In genomic region chr12:114447799-114448617, GRCh38 we compare ENCODE assay signal across 29 cellular contexts. TPM values are rescaled to one million over a fixed set of nuclear protein-coding genes. Genes with fewer than 3 reads are reported as not detected.
DNase-seq lines count a peak whose midpoint lies in the region; ATAC-seq, FAIRE-seq and TF ChIP-seq lines count a peak whose summit lies in the region.
"Had no signal": no experiment of that assay in that cellular context is flagged by ENCODE, and none has a peak within 500 bp of the region (broad histone marks: within the 10 kb centered on the region; RNA-seq: fewer than 3 reads in every experiment).

No MANE protein-coding gene starts in this region.

- in situ Hi-C loops in K562 (cut with MboI) = no loop called here

- peaks cover 2% of the 10 kb centered on the region for H3K4me1 ChIP-seq in right cardiac atrium (ENCODE audit: control insufficient read depth, insufficient read depth, low read length)
- peaks cover 0 to 29% (median 2%) of the 10 kb centered on the region in 12 donors for H3K4me1 ChIP-seq in heart left ventricle
- H3K4me1 ChIP-seq in K562 (replicated peaks in 1 of 2; ENCODE audit: control insufficient read depth in 2 of 2, insufficient read depth in 2 of 2, low read length in 2 of 2) = peaks cover 0 to 16% of the 10 kb centered on the region in 2 experiments; a peak in 2 of 5 replicates
- H3K4me1 ChIP-seq in iPS-20b (ENCODE audit: insufficient read depth, low read length) = peaks cover 11% of the 10 kb centered on the region; the same call in 1 of the 2 replicates
- no peaks in the 10 kb centered on the region for H3K4me1 ChIP-seq in PC-9 (replicated peaks; ENCODE audit: insufficient read depth)
- H3K4me1 ChIP-seq: A549, Caco-2 had no signal

- H3K27ac ChIP-seq in right cardiac atrium (ENCODE audit: low read length) (peak overlapping the region; percentile 93), heart left ventricle (peak overlapping the region in 3 of 12 donors; percentile 48 to 81 (median 60)), K562 (ENCODE audit: extremely low read depth, low read depth, low read length) (no peak overlapping the region), iPS-20b (ENCODE audit: low read length) (no peak overlapping the region), PC-9 (no peak overlapping the region)
- H3K27ac ChIP-seq: A549, RWPE1, SK-N-MC had no signal

- H3K4me2 ChIP-seq in K562 (ENCODE audit: insufficient read depth, low read length) (no peak overlapping the region), PC-9 (no peak overlapping the region)
- H3K4me2 ChIP-seq: A549 had no signal

- H4K20me1 ChIP-seq in K562 (replicated peaks; ENCODE audit: control insufficient read depth, insufficient read depth, low read length) = no peaks in the 10 kb centered on the region; the same call in 1 of the 2 replicates
- no peaks in the 10 kb centered on the region for H4K20me1 ChIP-seq in PC-9 (ENCODE audit: insufficient read depth)

- H3F3A ChIP-seq in PC-9 (ENCODE audit: insufficient read depth, low read depth) = no peaks in the 10 kb centered on the region

- BruUV-seq in K562 (replicated peaks; lab: Mats Ljungman, UMichigan) (no TSS peak), PC-9 (replicated peaks; lab: Mats Ljungman, UMichigan) (no TSS peak)

- H3K9me2 ChIP-seq in PC-9 (ENCODE audit: insufficient read depth) = no peaks in the 10 kb centered on the region

- no peak for FAIRE-seq in K562 (lab: Jason Lieb, UNC)
- FAIRE-seq: A549, GM12878, HTR-8/SVneo had no signal

- H3K36me3 ChIP-seq in heart left ventricle (no peaks in the 10 kb centered on the region), K562 (ENCODE audit: control insufficient read depth, insufficient read depth, low read length) (no peaks in the 10 kb centered on the region), iPS-20b (ENCODE audit: insufficient read depth, low read depth, low read length) (no peaks in the 10 kb centered on the region), PC-9 (ENCODE audit: low read depth) (no peaks in the 10 kb centered on the region)

- H3K9ac ChIP-seq in K562 (ENCODE audit: insufficient read depth in 1 of 2, low read depth in 2 of 2, low read length in 2 of 2) (no peak overlapping the region), iPS-20b (ENCODE audit: low read depth, low read length) (no peak overlapping the region)

- peaks cover 3% of the 10 kb centered on the region for H3K9me1 ChIP-seq in K562 (ENCODE audit: control insufficient read depth, insufficient read depth, low read length)

- no peak for TF ChIP-seq RAD21 in K562 (CRISPR knock-in tag; conservative IDR thresholded peaks at IDR 0.05 in 1 of 2, IDR thresholded peaks at IDR 0.05 in 1 of 2)

- CTCF ChIA-PET in K562 (lab: Yijun Ruan, JAX; ENCODE audit: low intra/inter-chr PET ratio) (no interaction called here), PC-9 (lab: Charles Lee) (no interaction called here)

- POLR2A ChIA-PET in K562 (lab: Yijun Ruan, JAX) = no interaction called here
- POLR2A ChIA-PET in PC-9 (lab: Charles Lee; ENCODE audit: unreplicated experiment) = no interaction called here

- TF ChIP-seq POLR2A in heart left ventricle (IDR thresholded peaks at IDR 0.05) = no peak
- TF ChIP-seq POLR2A in K562 (conservative IDR thresholded peaks at IDR 0.05) = no peak

- DNase-seq in right cardiac atrium (peak in 1 of 3 donors; percentile 55), heart left ventricle (no peak), K562 (ENCODE audit: extremely low read depth in 1 of 4, low spot score in 3 of 4) (no peak), PC-9 (no peak), NCI-H2227 treated with DMSO at 0.1 percent for 48 hours (lab: John Stamatoyannopoulos, UW) (no peak)
- DNase-seq: AML-193; C1 segment of cervical spinal cord; Caco-2; CD8-positive, alpha-beta T cell; EL; GDM1; NCI-H1048; NCI-H1417 treated with DMSO at 0.1 percent for 48 hours; NCI-H1694 treated with DMSO at 0.1 percent for 48 hours; NCI-H2081; NCI-H226; NCI-H510A; NCI-H69; SIG-M5 had no signal

- intact Hi-C loops in right cardiac atrium (cut with DNase I) (loop anchor here in 1 of 4 donors (5.0 kb wide), 1 partner anchor 46 kb away; no protein-coding TSS in a partner anchor), heart left ventricle (cut with DNase I) (loop anchor here in 3 of 10 donors (5.0 to 10.0 kb wide), 3 partner anchors 36 to 193 kb away; partner anchors contain the start of gene TBX5 (in 1 of the 3)), K562 (cut with micrococcal nuclease) (no loop called here), PC-9 (cut with micrococcal nuclease; ENCODE audit: unreplicated experiment) (no loop called here)

- H3K9me3 ChIP-seq in right cardiac atrium (ENCODE audit: control insufficient read depth, low read length) = no peaks in the 10 kb centered on the region
- no peaks in the 10 kb centered on the region for H3K9me3 ChIP-seq in heart left ventricle
- H3K9me3 ChIP-seq in K562 (replicated peaks; ENCODE audit: control insufficient read depth, insufficient read depth, low read depth, low read length) = no peaks in the 10 kb centered on the region
- peaks cover 3% of the 10 kb centered on the region; the same call in 1 of the 2 replicates for H3K9me3 ChIP-seq in iPS-20b (ENCODE audit: insufficient read depth, low read depth, low read length)
- H3K9me3 ChIP-seq in PC-9 (ENCODE audit: insufficient read depth, low read depth) = no peaks in the 10 kb centered on the region
- H3K9me3 ChIP-seq: A549, Caco-2 had no signal

- no peaks in the 10 kb centered on the region for H3K27me3 ChIP-seq in right cardiac atrium (ENCODE audit: control insufficient read depth, insufficient read depth)
- peaks cover 9 to 77% (median 45%) of the 10 kb centered on the region in 9 donors for H3K27me3 ChIP-seq in heart left ventricle
- peaks cover 22 to 56% of the 10 kb centered on the region in 2 experiments; a peak in 4 of 5 replicates for H3K27me3 ChIP-seq in K562 (ENCODE audit: control insufficient read depth in 2 of 2, insufficient read depth in 2 of 2, low read length in 2 of 2)
- peaks cover 100% of the 10 kb centered on the region for H3K27me3 ChIP-seq in iPS-20b (ENCODE audit: insufficient read depth, low read length)
- peaks cover 74% of the 10 kb centered on the region for H3K27me3 ChIP-seq in PC-9 (ENCODE audit: insufficient read depth, low read depth)

- H2AFZ ChIP-seq in K562 (ENCODE audit: low read depth, low read length) = no peak overlapping the region
- H2AFZ ChIP-seq in PC-9 = no peak overlapping the region

- TF ChIP-seq CTCF in heart left ventricle (IDR thresholded peaks at IDR 0.05) (no peak), K562 (IDR thresholded peaks at IDR 0.05 in 2 of 3, conservative IDR thresholded peaks at IDR 0.05 in 1 of 3; ENCODE audit: insufficient read depth in 2 of 3, low read depth in 1 of 3, low read length in 3 of 3) (no peak), PC-9 (conservative IDR thresholded peaks at IDR 0.05) (no peak)

- WGBS in right cardiac atrium = 19% methylated on average over 36 of the region's 36 CpGs
- 12 to 16% (median 13%) methylated on average over 25 to 36 of the region's 36 CpGs for WGBS in heart left ventricle, 4 donors
- 4% methylated on average over 35 of the region's 36 CpGs for WGBS in K562 (ENCODE audit: insufficient coverage, low coverage, missing lambda C conversion rate)

- ATAC-seq in right cardiac atrium (no peak), heart left ventricle (no peak), K562 (no peak), GM21576 (IDR thresholded peaks at IDR 0.05; ENCODE audit: unreplicated experiment) (no peak)
- ATAC-seq: CD8-positive, alpha-beta T cell; GM12878; Panc1 had no signal

- TF ChIP-seq EP300 in K562 (IDR thresholded peaks at IDR 0.05; ENCODE audit: low read length) = no peak

- H3K79me2 ChIP-seq in K562 (ENCODE audit: control insufficient read depth, insufficient read depth, low read length) (no peaks in the 10 kb centered on the region), PC-9 (ENCODE audit: low read depth) (no peaks in the 10 kb centered on the region)

- H3K4me3 ChIP-seq in right cardiac atrium (ENCODE audit: low read length) = peak overlapping the region; percentile 27
- H3K4me3 ChIP-seq in heart left ventricle = peak overlapping the region in 3 of 12 donors; percentile 9 to 38 (median 31)
- H3K4me3 ChIP-seq in K562 = no peak overlapping the region
- peak overlapping the region; percentile 41; the same call in 1 of the 2 replicates for H3K4me3 ChIP-seq in iPS-20b (ENCODE audit: low read length)
- no peak overlapping the region for H3K4me3 ChIP-seq in PC-9
- H3K4me3 ChIP-seq: A549, GM12878, SK-N-MC had no signal

RNA-seq across cellular contexts. Expression of gene TBX5, which starts 42.1 kb away (rescaled TPM):
- 100 to 1,000 TPM; 181 to 275 (median 191) TPM for total RNA-seq in right cardiac atrium
- polyA plus RNA-seq in right cardiac atrium = 97.3 TPM
- total RNA-seq in heart left ventricle = 10 to 100 TPM; 33.6 to 74.5 (median 44.9) TPM
- polyA plus RNA-seq in heart left ventricle = 10 to 100 TPM in 1 of 2 donors, 1 to 10 TPM in 1; 8.1 to 21.3 TPM
- not detected in 2 replicates for total RNA-seq in K562 (2011; cell fraction: chromatin; rRNA removed; ENCODE audit: low replicate concordance)
- not detected in 2 replicates for total RNA-seq in K562 (2011; cell fraction: nucleolus; rRNA removed)
- not detected in 2 replicates for total RNA-seq in K562 (2011; cell fraction: nucleoplasm; rRNA removed)
- total RNA-seq in K562 (2014; rRNA removed) = not detected in 2 replicates
- not detected in 2 replicates for total RNA-seq in K562 (2014; rRNA removed; fragmentation: Illumina TruSeq; extraction: Trizol)
- total RNA-seq in K562 (2015; rRNA removed; fragmentation: Illumina TruSeq; extraction: Trizol) = not detected in 2 replicates
- not detected in 2 replicates for total RNA-seq in K562 (2021)
- polyA plus RNA-seq in K562 (2011; rRNA removed) = not detected in 2 replicates
- polyA plus RNA-seq in K562 (2011; cell fraction: cytosol; rRNA removed) = not detected in 2 replicates
- not detected in 2 replicates for polyA plus RNA-seq in K562 (2011; cell fraction: nucleus; rRNA removed)
- polyA plus RNA-seq in K562 (2012) = not detected in 2 replicates
- polyA plus RNA-seq in K562 (2014; fragmentation: Illumina TruSeq; extraction: Trizol) = not detected in 2 replicates
- not detected for polyA plus RNA-seq in K562 (2014; fragmentation: Nextera tagmentation; extraction: Ambion mirVana)
- not detected in 2 replicates for polyA plus RNA-seq in K562 (2014; rRNA removed)
- not detected in 2 replicates for polyA minus RNA-seq in K562 (2011; rRNA and poly(A)+ RNA removed)
- polyA minus RNA-seq in K562 (2011; cell fraction: cytosol; rRNA and poly(A)+ RNA removed) = not detected in 2 replicates
- polyA minus RNA-seq in K562 (2011; cell fraction: nucleus; rRNA and poly(A)+ RNA removed) = not detected in 2 replicates
- total RNA-seq in PC-9 (2021) = not detected in 2 replicates
- total RNA-seq: Caco-2; CD8-positive, alpha-beta T cell; GM12878; H7 had no signal
- polyA plus RNA-seq: A549, IgD-negative memory B cell had no signal

Comparison
In these comparisons a context has a peak if more than half of its experiments do, and no peak if none do; other contexts are left out.
1. H3K4me3 ChIP-seq: peak in right cardiac atrium (single experiment) and iPS-20b (single experiment); none in K562 (single experiment) and PC-9 (single experiment).
2. RNA of gene TBX5, which starts 42.1 kb away (total RNA-seq): 181 to 275 TPM in right cardiac atrium and 33.6 to 74.5 TPM in heart left ventricle; not detected in K562 and not detected in PC-9; every median in the first group is over 10 times any median in the second.